In genomic region chr2:64773461-64774118, GRCh38 we compare ENCODE assay signal across 21 cellular contexts.
A peak's percentile ranks its signal among the peaks of the same experiment; 100 is the strongest.
DNase-seq lines count a peak whose midpoint lies in the region; ATAC-seq, FAIRE-seq and TF ChIP-seq lines count a peak whose summit lies in the region.
"Had no signal": no experiment of that assay in that cellular context is flagged by ENCODE, and none has a peak within 500 bp of the region (broad histone marks: within the 10 kb centered on the region; RNA-seq: fewer than 3 reads in every experiment).

No MANE protein-coding gene starts in this region.

- H3K79me2 ChIP-seq in HepG2 (ENCODE audit: insufficient read depth, low read length), result no peaks in the 10 kb centered on the region

- no peak for FAIRE-seq in HepG2 (lab: Jason Lieb, UNC)
- FAIRE-seq: A204.1, GM12878, GM18507 had no signal

- TF ChIP-seq CTCF in HepG2 (CRISPR knock-in tag; IDR thresholded peaks at IDR 0.05) (no peak), right lobe of liver (IDR thresholded peaks at IDR 0.05) (no peak), WERI-Rb-1 (IDR thresholded peaks at IDR 0.05; ENCODE audit: low read depth, low read length) (no peak), mucosa of descending colon (IDR thresholded peaks at IDR 0.05) (no peak)

- WGBS in HepG2 (ENCODE audit: low lambda C conversion rate), result 53% methylated on average over 12 of the region's 12 CpGs
- WGBS in right lobe of liver (ENCODE audit: insufficient coverage, low coverage, low lambda C conversion rate, missing lambda C conversion rate), result 83% methylated on average over 8 of the region's 12 CpGs

- H3K4me2 ChIP-seq in HepG2 (ENCODE audit: low read depth, low read length), result peak overlapping the region; percentile 43
- H3K4me2 ChIP-seq: PC-9 had no signal

- H3K27me3 ChIP-seq in HepG2 (ENCODE audit: control insufficient read depth in 1 of 2, insufficient read depth in 2 of 2, low read length in 2 of 2) (peaks cover 2 to 42% of the 10 kb centered on the region in 2 experiments; a peak in 4 of 5 replicates), right lobe of liver (no peaks in the 10 kb centered on the region), WERI-Rb-1 (ENCODE audit: insufficient read depth, low read depth, severe bottlenecking) (no peaks in the 10 kb centered on the region)

- H3K27ac ChIP-seq in HepG2 (ENCODE audit: extremely low read length, insufficient read depth, low read length), result no peak overlapping the region
- H3K27ac ChIP-seq in right lobe of liver, result no peak overlapping the region
- H3K27ac ChIP-seq in WERI-Rb-1, result no peak overlapping the region
- H3K27ac ChIP-seq: C4-2B, GM23248, PC-9 had no signal

- no peaks in the 10 kb centered on the region for H4K20me1 ChIP-seq in HepG2 (ENCODE audit: insufficient read depth, low read length)

- no TSS peak for BruUV-seq in HepG2 (replicated peaks; lab: Mats Ljungman, UMichigan)

- in situ Hi-C loops in HepG2 (cut with HindIII; ENCODE audit: extremely low pct_ligation_motif_present, low pct_unique_long_range_greater_than_20kb), result no loop called here

- TF ChIP-seq RAD21 in HepG2 (CRISPR knock-in tag; IDR thresholded peaks at IDR 0.05), result no peak

- POLR2A ChIA-PET in HepG2 (lab: Yijun Ruan, JAX), result interaction anchor here (1.0 kb wide), 1 partner anchor 22 kb away, joined by 5 read pairs; no protein-coding TSS in a partner anchor

- intact Hi-C loops in HepG2 (cut with micrococcal nuclease; ENCODE audit: unreplicated experiment) (no loop called here), right lobe of liver (cut with DNase I) (no loop called here), mucosa of descending colon (cut with DNase I, micrococcal nuclease) (no loop called here)

- ATAC-seq in HepG2, result no peak
- no peak for ATAC-seq in right lobe of liver
- ATAC-seq in mucosa of descending colon, result peak; percentile 49
- no peak for ATAC-seq in GM19455 (IDR thresholded peaks at IDR 0.05; ENCODE audit: unreplicated experiment)
- ATAC-seq in HG02798 (IDR thresholded peaks at IDR 0.05; ENCODE audit: poor library complexity, unreplicated experiment), result no peak
- ATAC-seq: GM12878, Right ventricle myocardium inferior, SK-N-SH treated with all-trans-retinoic acid at 6 μM for 48 hours had no signal

- CTCF ChIA-PET in HepG2 (lab: Yijun Ruan, JAX; ENCODE audit: low intra/inter-chr PET ratio, low total read pairs), result no interaction called here

- H3K4me1 ChIP-seq in HepG2 (ENCODE audit: insufficient read depth, low read length) (peaks cover 24% of the 10 kb centered on the region), right lobe of liver (no peaks in the 10 kb centered on the region), mucosa of descending colon (ENCODE audit: low read depth) (peaks cover 7% of the 10 kb centered on the region)

- no peak for DNase-seq in HepG2 (ENCODE audit: low spot score)
- no peak for DNase-seq in right lobe of liver
- DNase-seq in WERI-Rb-1, result peak; percentile 81
- DNase-seq in mucosa of descending colon, result peak in 2 of 3 donors; percentile 41 to 46
- DNase-seq in GM19240 (ENCODE audit: insufficient read length, low spot score), result no peak
- no peak for DNase-seq in NCI-H524 (lab: John Stamatoyannopoulos, UW)
- DNase-seq: Caco-2, GM23248, HFFc6, NCI-H1436, NCI-H2227 treated with DMSO at 0.1 percent for 48 hours, NCI-H526, PC-9 had no signal

- TF ChIP-seq EP300 in HepG2 (IDR thresholded peaks at IDR 0.05; ENCODE audit: low read depth in 2 of 2, low read length in 2 of 2) (no peak), HepG2 (CRISPR knock-in tag; IDR thresholded peaks at IDR 0.05; ENCODE audit: borderline replicate concordance) (no peak)

- TF ChIP-seq POLR2A in HepG2 (IDR thresholded peaks at IDR 0.05; ENCODE audit: insufficient read depth in 1 of 2, low read depth in 2 of 2, low read length in 2 of 2) (no peak), right lobe of liver (IDR thresholded peaks at IDR 0.05) (no peak)

- H3K9me3 ChIP-seq in HepG2 (ENCODE audit: low read length) (0 out of 2 replicates have a peak, but pooled peaks cover 3% of the 10 kb centered on the region), right lobe of liver (no peaks in the 10 kb centered on the region), WERI-Rb-1 (ENCODE audit: severe bottlenecking) (peaks cover 7% of the 10 kb centered on the region), mucosa of descending colon (peaks cover 5% of the 10 kb centered on the region)
- H3K9me3 ChIP-seq: Caco-2 had no signal

- peak overlapping the region; percentile 37 for H2AFZ ChIP-seq in HepG2 (ENCODE audit: low read length)
- H2AFZ ChIP-seq: GM23248, PC-9 had no signal

- H3K36me3 ChIP-seq in HepG2 (replicated peaks in 1 of 2; ENCODE audit: control insufficient read depth in 1 of 2, insufficient read depth in 2 of 2, low read length in 2 of 2), result no peaks in the 10 kb centered on the region
- no peaks in the 10 kb centered on the region for H3K36me3 ChIP-seq in right lobe of liver
- no peaks in the 10 kb centered on the region for H3K36me3 ChIP-seq in WERI-Rb-1
- no peaks in the 10 kb centered on the region for H3K36me3 ChIP-seq in mucosa of descending colon (ENCODE audit: low read depth)

- H3K4me3 ChIP-seq in HepG2 (replicated peaks in 1 of 3; ENCODE audit: insufficient read depth in 1 of 3, low read depth in 2 of 3, low read length in 3 of 3), result no peak overlapping the region
- no peak overlapping the region for H3K4me3 ChIP-seq in right lobe of liver
- peak overlapping the region; percentile 9; the same call in 1 of the 2 replicates for H3K4me3 ChIP-seq in WERI-Rb-1 (ENCODE audit: low read depth, low read length)
- no peak overlapping the region for H3K4me3 ChIP-seq in mucosa of descending colon
- H3K4me3 ChIP-seq: GM12878, GM23248, PC-9 had no signal

- no peak overlapping the region for H3K9ac ChIP-seq in HepG2 (ENCODE audit: insufficient read depth, low read depth, low read length)
- H3K9ac ChIP-seq: GM23248 had no signal

TF ChIP-seq in HepG2, 621 proteins besides CTCF, POLR2A, EP300 and RAD21:
- TF ChIP-seq ZNF10 (CRISPR knock-in tag; IDR thresholded peaks at IDR 0.05; ENCODE audit: borderline replicate concordance, low read depth) (no peak), ELF1 (CRISPR knock-in tag; IDR thresholded peaks at IDR 0.05) (peak; percentile 32; the same call in 1 of the 2 replicates)
TF ChIP-seq in HepG2: peak in this region for 1.

Comparison
In these comparisons a context has a peak if more than half of its experiments do, and no peak if none do; other contexts are left out.
1. DNase-seq: peak in WERI-Rb-1 (single experiment) and mucosa of descending colon (2 of 3); none in HepG2 (single experiment), right lobe of liver (0 of 3), GM19240 (single experiment) and NCI-H524 (0 of 2).